Comparison of ENCODE assay signal across 8 cellular contexts in genomic region chr1:155648207-155649147, GRCh38. TPM values are rescaled to one million over a fixed set of nuclear protein-coding genes. Genes with fewer than 3 reads are reported as not detected.
DNase-seq lines count a peak whose midpoint lies in the region; TF ChIP-seq lines count a peak whose summit lies in the region.

No MANE protein-coding gene starts in this region.

- DNase-seq in AG08395 (ENCODE audit: low spot score) (peak; percentile 73), HPDE6-E6E7 (ENCODE audit: extremely low spot score) (peak; percentile 70), SK-MEL-5 (ENCODE audit: low read depth, low spot score) (peak; percentile 87), fibroblast of lung (ENCODE audit: low read depth in 2 of 2) (peak; percentile 90 to 92), osteocyte (ENCODE audit: extremely low spot score, unreplicated experiment) (no peak), GM10266 (ENCODE audit: extremely low spot score) (no peak), NCI-H1092 treated with DMSO at 0.1 percent for 48 hours (lab: John Stamatoyannopoulos, UW) (no peak)
- no peak for DNase-seq in activated CD4-positive, alpha-beta T cell treated with anti-CD3 and anti-CD28 coated beads for 48 hours

- H3K4me3 Mint-ChIP-seq in osteocyte (ENCODE audit: unreplicated experiment), result peak overlapping the region; percentile 36

- in situ Hi-C loops in SK-MEL-5 (cut with HindIII; ENCODE audit: low pct_unique_long_range_greater_than_20kb, low sequenced_read_pairs), result no loop called here

- H3K4me1 Mint-ChIP-seq in osteocyte (ENCODE audit: unreplicated experiment), result peaks cover 24% of the 10 kb centered on the region

- no peaks in the 10 kb centered on the region for H3K9me3 ChIP-seq in fibroblast of lung (ENCODE audit: control insufficient read depth, insufficient read depth, low read depth, low read length)

- no peaks in the 10 kb centered on the region for H3K9me3 Mint-ChIP-seq in osteocyte (ENCODE audit: unreplicated experiment)

- H2AFZ ChIP-seq in fibroblast of lung (ENCODE audit: low read length), result peak overlapping the region; percentile 86

- peak; percentile 69 to 78 for TF ChIP-seq CTCF in fibroblast of lung (conservative IDR thresholded peaks at IDR 0.05 in 1 of 2, IDR thresholded peaks at IDR 0.05 in 1 of 2; ENCODE audit: low read depth in 1 of 2, low read length in 2 of 2)
- TF ChIP-seq CTCF in osteocyte (IDR thresholded peaks at IDR 0.05), result peak; percentile 62
- no peak for TF ChIP-seq CTCF in GM10266 (IDR thresholded peaks at IDR 0.05; ENCODE audit: control insufficient read depth, insufficient read depth, low read depth, missing control alignments)

- H3K4me3 ChIP-seq in fibroblast of lung (replicated peaks in 1 of 4; ENCODE audit: control extremely low read depth in 1 of 4, insufficient read depth in 1 of 4, low read depth in 3 of 4, low read length in 4 of 4), result peak overlapping the region; percentile 36 to 55 (median 45)

- no peaks in the 10 kb centered on the region for H3K79me2 ChIP-seq in fibroblast of lung (ENCODE audit: control insufficient read depth, insufficient read depth, low read length)

- H3K36me3 Mint-ChIP-seq in osteocyte (ENCODE audit: unreplicated experiment), result no peaks in the 10 kb centered on the region

- no peak overlapping the region for H3K9ac ChIP-seq in fibroblast of lung (ENCODE audit: insufficient read depth, low read length)

- H3K27ac ChIP-seq in fibroblast of lung (ENCODE audit: insufficient read depth, low read length), result peak overlapping the region; percentile 43

- no peaks in the 10 kb centered on the region for H4K20me1 ChIP-seq in fibroblast of lung (ENCODE audit: control insufficient read depth, extremely low read depth, insufficient read depth, low read length)

- H3K27ac Mint-ChIP-seq in osteocyte (ENCODE audit: unreplicated experiment), result peak overlapping the region; percentile 60

- no peaks in the 10 kb centered on the region for H3K36me3 ChIP-seq in fibroblast of lung (ENCODE audit: control insufficient read depth, insufficient read depth, low read length)

- H3K4me1 ChIP-seq in fibroblast of lung (ENCODE audit: control insufficient read depth, extremely low read depth, insufficient read depth, low read length), result peaks cover 5% of the 10 kb centered on the region

- peak overlapping the region; percentile 73 for H3K4me2 ChIP-seq in fibroblast of lung (ENCODE audit: extremely low read depth, insufficient read depth, low read length)

- H3K27me3 Mint-ChIP-seq in osteocyte (ENCODE audit: unreplicated experiment), result no peaks in the 10 kb centered on the region

- H3K27me3 ChIP-seq in fibroblast of lung (ENCODE audit: control insufficient read depth, insufficient read depth, low read length), result no peaks in the 10 kb centered on the region

RNA-seq across cellular contexts. Expression of gene MSTO1, which starts 38.5 kb away (rescaled TPM):
- total RNA-seq in SK-MEL-5 (2014; rRNA removed; shearing (Covaris generic)), result 31.6 and 34.0 TPM in 2 replicates
- polyA plus RNA-seq in SK-MEL-5 (2015; cell fraction: cytosol; rRNA removed), result 22.9 and 24.9 TPM in 2 replicates
- polyA plus RNA-seq in SK-MEL-5 (2015; cell fraction: nucleus; rRNA removed), result 361 and 447 TPM in 2 replicates
- total RNA-seq in fibroblast of lung (19.5 and 21.3 TPM in 2 replicates), osteocyte (47.8 and 50.8 TPM in 2 replicates)
- polyA plus RNA-seq in fibroblast of lung, result 14.9 and 22.1 TPM in 2 replicates
- 24.1 and 33.9 TPM in 2 replicates for polyA plus RNA-seq in fibroblast of lung (2012)
- 44.8 and 53.6 TPM in 2 replicates for polyA minus RNA-seq in fibroblast of lung (ENCODE audit: low replicate concordance)

RNA-seq across cellular contexts. Expression of gene YY1AP1, which starts 40.1 kb away (rescaled TPM):
- total RNA-seq in SK-MEL-5 (2014; rRNA removed; shearing (Covaris generic)), result 24.9 and 26.2 TPM in 2 replicates
- polyA plus RNA-seq in SK-MEL-5 (2015; cell fraction: cytosol; rRNA removed), result 47.2 and 61.8 TPM in 2 replicates
- polyA plus RNA-seq in SK-MEL-5 (2015; cell fraction: nucleus; rRNA removed), result 71.7 and 105 TPM in 2 replicates
- total RNA-seq in fibroblast of lung (53.9 and 70.8 TPM in 2 replicates), osteocyte (50.1 and 53.3 TPM in 2 replicates)
- polyA plus RNA-seq in fibroblast of lung, result 86.4 and 87.6 TPM in 2 replicates
- polyA plus RNA-seq in fibroblast of lung (2012), result 32.3 and 33.2 TPM in 2 replicates
- polyA minus RNA-seq in fibroblast of lung (ENCODE audit: low replicate concordance), result 42.9 and 69.9 TPM in 2 replicates

RNA-seq across cellular contexts. Expression of gene DAP3, which starts 40.4 kb away (rescaled TPM):
- total RNA-seq in SK-MEL-5 (2014; rRNA removed; shearing (Covaris generic)), result 71.9 and 75.6 TPM in 2 replicates
- 143 and 146 TPM in 2 replicates for polyA plus RNA-seq in SK-MEL-5 (2015; cell fraction: cytosol; rRNA removed)
- 278 and 476 TPM in 2 replicates for polyA plus RNA-seq in SK-MEL-5 (2015; cell fraction: nucleus; rRNA removed)
- total RNA-seq in fibroblast of lung (53.7 and 54.2 TPM in 2 replicates), osteocyte (78.0 and 85.2 TPM in 2 replicates)
- 103 and 124 TPM in 2 replicates for polyA plus RNA-seq in fibroblast of lung
- 83.5 and 94.9 TPM in 2 replicates for polyA plus RNA-seq in fibroblast of lung (2012)
- 73.8 and 95.0 TPM in 2 replicates for polyA minus RNA-seq in fibroblast of lung (ENCODE audit: low replicate concordance)

Comparison
In these comparisons a context has a peak if more than half of its experiments do, and no peak if none do; other contexts are left out.
1. DNase-seq: peak in AG08395 (single experiment), HPDE6-E6E7 (single experiment), SK-MEL-5 (single experiment) and fibroblast of lung (2 of 2); none in osteocyte (single experiment), activated CD4-positive, alpha-beta T cell treated with anti-CD3 and anti-CD28 coated beads for 48 hours (single experiment), GM10266 (single experiment) and NCI-H1092 treated with DMSO at 0.1 percent for 48 hours (single experiment).